Comparison of ENCODE assay signal across 1 cellular context in genomic region chr10:25082276-25083204, GRCh38.
TF ChIP-seq lines count a peak whose summit lies in the region.

No MANE protein-coding gene starts in this region.

TF ChIP-seq in HepG2, 621 proteins besides CTCF, POLR2A, EP300 and RAD21 (continued from another document and continues in another):
- 0 out of 2 replicates have a peak, but pooled peaks have one; percentile 45 for TF ChIP-seq YEATS4 (CRISPR knock-in tag; IDR thresholded peaks at IDR 0.05; ENCODE audit: borderline replicate concordance)
- TF ChIP-seq TOPORS (CRISPR knock-in tag; IDR thresholded peaks at IDR 0.05), result no peak
- TF ChIP-seq PHF21A (CRISPR knock-in tag; IDR thresholded peaks at IDR 0.05), result peak; percentile 32; the same call in 1 of the 2 replicates
- no peak for TF ChIP-seq HBP1 (CRISPR knock-in tag; IDR thresholded peaks at IDR 0.05; ENCODE audit: low read depth)
- TF ChIP-seq ZSCAN30 (CRISPR knock-in tag; IDR thresholded peaks at IDR 0.05), result no peak
- TF ChIP-seq ASH2L (IDR thresholded peaks at IDR 0.05; ENCODE audit: insufficient read length, low read depth, low read length), result peak; percentile 17
- TF ChIP-seq SRSF1 (optimal IDR thresholded peaks at IDR 0.05; ENCODE audit: low read depth, low read length), result no peak
- TF ChIP-seq ATF6 (CRISPR knock-in tag; conservative IDR thresholded peaks at IDR 0.05), result no peak
- no peak for TF ChIP-seq ZNF646 (CRISPR knock-in tag; IDR thresholded peaks at IDR 0.05)
- TF ChIP-seq HOXD1 (CRISPR knock-in tag; IDR thresholded peaks at IDR 0.05), result 0 out of 2 replicates have a peak, but pooled peaks have one; percentile 26
- no peak for TF ChIP-seq HDAC6 (IDR thresholded peaks at IDR 0.05; ENCODE audit: low read depth, low read length)
- no peak for TF ChIP-seq FLYWCH1 (CRISPR knock-in tag; IDR thresholded peaks at IDR 0.05)
- no peak for TF ChIP-seq ZHX1 (CRISPR knock-in tag; IDR thresholded peaks at IDR 0.05; ENCODE audit: low read depth)
- TF ChIP-seq NFRKB (IDR thresholded peaks at IDR 0.05), result no peak
- TF ChIP-seq ZNF652 (CRISPR knock-in tag; IDR thresholded peaks at IDR 0.05; ENCODE audit: borderline replicate concordance, low read depth), result peak; percentile 96
- no peak for TF ChIP-seq RCOR2 (CRISPR knock-in tag; IDR thresholded peaks at IDR 0.05)
- TF ChIP-seq NFKB2 (CRISPR knock-in tag; IDR thresholded peaks at IDR 0.05; ENCODE audit: borderline replicate concordance), result no peak
- no peak for TF ChIP-seq ZNF557 (CRISPR knock-in tag; IDR thresholded peaks at IDR 0.05)
- no peak for TF ChIP-seq ZBTB39 (CRISPR knock-in tag; IDR thresholded peaks at IDR 0.05)
- TF ChIP-seq ZNF629 (CRISPR knock-in tag; conservative IDR thresholded peaks at IDR 0.05), result peak; percentile 67; the same call in 1 of the 2 replicates
- no peak for TF ChIP-seq CREB3 (CRISPR knock-in tag; IDR thresholded peaks at IDR 0.05)
- no peak for TF ChIP-seq KAT2B (IDR thresholded peaks at IDR 0.05; ENCODE audit: borderline replicate concordance, low read depth, low read length)
- no peak for TF ChIP-seq ZNF501 (CRISPR knock-in tag; IDR thresholded peaks at IDR 0.05)
- peak; percentile 70 for TF ChIP-seq TEAD3 (CRISPR knock-in tag; optimal IDR thresholded peaks at IDR 0.05; ENCODE audit: borderline replicate concordance)
- TF ChIP-seq CENPT (CRISPR knock-in tag; IDR thresholded peaks at IDR 0.05; ENCODE audit: low read depth), result no peak
- no peak for TF ChIP-seq ZNF709 (CRISPR knock-in tag; IDR thresholded peaks at IDR 0.05)
- TF ChIP-seq ZNF781 (CRISPR knock-in tag; IDR thresholded peaks at IDR 0.05; ENCODE audit: borderline replicate concordance, not compliant biosample characterization), result no peak
- no peak; the same call in 1 of the 2 replicates for TF ChIP-seq HNF4A (CRISPR knock-in tag; IDR thresholded peaks at IDR 0.05)
- no peak for TF ChIP-seq RELA (CRISPR knock-in tag; IDR thresholded peaks at IDR 0.05)
- TF ChIP-seq FOXC1 (CRISPR knock-in tag; IDR thresholded peaks at IDR 0.05; ENCODE audit: borderline replicate concordance), result no peak
- TF ChIP-seq MLXIP (CRISPR knock-in tag; IDR thresholded peaks at IDR 0.05; ENCODE audit: borderline replicate concordance), result no peak
- TF ChIP-seq MYC (CRISPR knock-in tag; IDR thresholded peaks at IDR 0.05; ENCODE audit: borderline replicate concordance), result no peak
- TF ChIP-seq CHD4 (IDR thresholded peaks at IDR 0.05; ENCODE audit: borderline replicate concordance, low read length), result no peak
- 0 out of 2 replicates have a peak, but pooled peaks have one; percentile 41 for TF ChIP-seq REPIN1 (CRISPR knock-in tag; IDR thresholded peaks at IDR 0.05; ENCODE audit: borderline replicate concordance, low read depth)
- no peak for TF ChIP-seq RORA (CRISPR knock-in tag; IDR thresholded peaks at IDR 0.05)
- TF ChIP-seq PAWR (CRISPR knock-in tag; IDR thresholded peaks at IDR 0.05; ENCODE audit: borderline replicate concordance), result no peak
- TF ChIP-seq BATF2 (CRISPR knock-in tag; IDR thresholded peaks at IDR 0.05), result no peak
- no peak for TF ChIP-seq MED13 (CRISPR knock-in tag; IDR thresholded peaks at IDR 0.05)
- TF ChIP-seq HINFP (CRISPR knock-in tag; IDR thresholded peaks at IDR 0.05; ENCODE audit: low read depth), result no peak
- no peak for TF ChIP-seq ZNF776 (CRISPR knock-in tag; IDR thresholded peaks at IDR 0.05)
- no peak for TF ChIP-seq ZNF777 (CRISPR knock-in tag; IDR thresholded peaks at IDR 0.05)
- TF ChIP-seq RFX1 (IDR thresholded peaks at IDR 0.05), result no peak
- TF ChIP-seq ZNF326 (CRISPR knock-in tag; IDR thresholded peaks at IDR 0.05; ENCODE audit: borderline replicate concordance), result no peak
- peak; percentile 41 for TF ChIP-seq SALL1 (CRISPR knock-in tag; IDR thresholded peaks at IDR 0.05)
